ENCODE assay signal across 20 cellular contexts in the genomic region with DNA sequence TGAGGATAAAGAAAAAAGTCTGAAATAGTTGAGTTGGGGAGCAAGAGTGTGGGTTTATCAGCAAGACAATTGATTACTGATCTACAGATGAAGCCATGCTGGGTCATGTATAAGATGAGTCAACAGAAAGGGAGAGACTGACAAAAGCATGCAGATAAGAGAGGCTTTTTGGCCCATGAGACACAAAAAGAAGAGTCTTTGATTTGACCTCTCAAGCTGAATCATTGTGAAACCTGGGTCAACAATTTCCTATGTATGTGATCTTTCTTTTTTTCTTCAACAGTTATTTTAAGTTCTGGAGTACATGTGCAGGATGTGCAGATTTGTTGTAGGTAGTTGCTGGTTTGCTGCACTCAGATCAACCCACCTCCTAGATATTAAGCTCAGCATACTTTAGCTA. TPM values are rescaled to one million over a fixed set of nuclear protein-coding genes. Genes with fewer than 3 reads are reported as not detected.
A peak's percentile ranks its signal among the peaks of the same experiment; 100 is the strongest.
DNase-seq lines count a peak whose midpoint lies in the region; ATAC-seq and TF ChIP-seq lines count a peak whose summit lies in the region.
"Had no signal": no experiment of that assay in that cellular context is flagged by ENCODE, and none has a peak within 500 bp of the region (broad histone marks: within the 10 kb centered on the region; RNA-seq: fewer than 3 reads in every experiment).

No MANE protein-coding gene starts in this region.

- TF ChIP-seq CTCF in dorsolateral prefrontal cortex (IDR thresholded peaks at IDR 0.05 in 54 of 56, conservative IDR thresholded peaks at IDR 0.05 in 2 of 56; ENCODE audit: low read depth in 1 of 56, partially characterized antibody in 56 of 56), result no peak

- peaks cover 3 to 4% of the 10 kb centered on the region in 2 donors for H3K9me3 Mint-ChIP-seq in activated naive CD4-positive, alpha-beta T cell treated with anti-CD3 and anti-CD28 coated beads, Interleukin-2, amount 50 U/mL, for 72 hours

- intact Hi-C loops in dorsolateral prefrontal cortex (cut with DNase I), result no loop called here

- H3K27me3 ChIP-seq in HUES48 (ENCODE audit: control insufficient read depth, insufficient read depth, low read length) (no peaks in the 10 kb centered on the region), dorsolateral prefrontal cortex (no peaks in the 10 kb centered on the region)
- H3K27me3 ChIP-seq: breast epithelium, right atrium auricular region had no signal

- no peaks in the 10 kb centered on the region for H3K36me3 Mint-ChIP-seq in activated naive CD4-positive, alpha-beta T cell treated with anti-CD3 and anti-CD28 coated beads, Interleukin-2, amount 50 U/mL, for 72 hours
- H3K36me3 Mint-ChIP-seq: naive thymus-derived CD8-positive, alpha-beta T cell had no signal

- DNase-seq in stimulated activated CD4-positive, alpha-beta T cell treated with anti-CD3 and anti-CD28 coated beads, Interleukin-15, amount 100 ng/mL, for 24 hours, result no peak
- DNase-seq in activated naive CD4-positive, alpha-beta T cell treated with anti-CD3 and anti-CD28 coated beads, Interleukin-2, amount 50 U/mL, for 72 hours (ENCODE audit: low spot score in 2 of 2), result no peak
- no peak for DNase-seq in DMS53 (lab: John Stamatoyannopoulos, UW)
- no peak for DNase-seq in dorsolateral prefrontal cortex
- DNase-seq: activated CD4-positive, alpha-beta T cell treated with anti-CD3 and anti-CD28 coated beads, Interleukin-2, amount 50 U/mL, for 4 hours; DND-41; head of caudate nucleus; Kasumi-1; left cardiac atrium; naive thymus-derived CD8-positive, alpha-beta T cell; NCI-H1930; SHP77 treated with DMSO at 0.1 percent for 48 hours; stimulated activated naive CD8-positive, alpha-beta T cell treated with anti-CD3 and anti-CD28 coated beads, Interleukin-15, amount 100 ng/mL, for 72 hours; T1000 had no signal

- H3K27ac ChIP-seq in HUES48 (ENCODE audit: low read depth, low read length), result peak overlapping the region; percentile 83
- H3K27ac ChIP-seq in dorsolateral prefrontal cortex, result no peak overlapping the region
- H3K27ac ChIP-seq: breast epithelium, right atrium auricular region had no signal

- H3K9ac ChIP-seq in HUES48 (ENCODE audit: low read depth, low read length), result no peak overlapping the region

- H3K4me1 ChIP-seq in HUES48 (ENCODE audit: control insufficient read depth, insufficient read depth, low read length), result peaks cover 21% of the 10 kb centered on the region
- H3K4me1 ChIP-seq: breast epithelium, right atrium auricular region had no signal

- no peak overlapping the region for H3K27ac Mint-ChIP-seq in activated naive CD4-positive, alpha-beta T cell treated with anti-CD3 and anti-CD28 coated beads, Interleukin-2, amount 50 U/mL, for 72 hours
- H3K27ac Mint-ChIP-seq: naive thymus-derived CD8-positive, alpha-beta T cell; stimulated activated naive CD8-positive, alpha-beta T cell treated with anti-CD3 and anti-CD28 coated beads, Interleukin-15, amount 100 ng/mL, for 72 hours had no signal

- H3K9me3 ChIP-seq in HUES48 (ENCODE audit: control insufficient read depth, insufficient read depth, low read length), result no peaks in the 10 kb centered on the region
- H3K9me3 ChIP-seq: breast epithelium, right atrium auricular region had no signal

- no peak overlapping the region for H3K4me3 ChIP-seq in HUES48 (ENCODE audit: low read depth, low read length)
- H3K4me3 ChIP-seq in dorsolateral prefrontal cortex, result no peak overlapping the region
- H3K4me3 ChIP-seq: breast epithelium, right atrium auricular region had no signal

- no peaks in the 10 kb centered on the region for H3K36me3 ChIP-seq in HUES48 (ENCODE audit: control insufficient read depth, insufficient read depth, low read length)
- H3K36me3 ChIP-seq: breast epithelium, right atrium auricular region had no signal

- ATAC-seq in GM18520 (IDR thresholded peaks at IDR 0.05; ENCODE audit: unreplicated experiment) (peak; percentile 76), GM21447 (IDR thresholded peaks at IDR 0.05; ENCODE audit: unreplicated experiment) (peak; percentile 74), HG03025 (IDR thresholded peaks at IDR 0.05; ENCODE audit: low FRiP score, unreplicated experiment) (peak; percentile 73)
- no peak for ATAC-seq in activated naive CD4-positive, alpha-beta T cell treated with anti-CD3 and anti-CD28 coated beads, Interleukin-2, amount 50 U/mL, for 72 hours
- ATAC-seq: left cardiac atrium; naive thymus-derived CD8-positive, alpha-beta T cell; stimulated activated naive CD8-positive, alpha-beta T cell treated with anti-CD3 and anti-CD28 coated beads, Interleukin-15, amount 100 ng/mL, for 72 hours had no signal

RNA-seq across cellular contexts. Expression of gene RIMS1, which starts 15.9 kb away (rescaled TPM):
- not detected for total RNA-seq in activated naive CD4-positive, alpha-beta T cell treated with anti-CD3 and anti-CD28 coated beads, Interleukin-2, amount 50 U/mL, for 72 hours
- total RNA-seq in dorsolateral prefrontal cortex, result 100 to 1,000 TPM in 101 of 120 experiments, 10 to 100 TPM in 19; 54.5 to 158 (median 117) TPM
- total RNA-seq: naive thymus-derived CD8-positive, alpha-beta T cell had no signal

Comparison
In these comparisons a context has a peak if more than half of its experiments do, and no peak if none do; other contexts are left out.
1. ATAC-seq: peak in GM18520 (single experiment), GM21447 (single experiment) and HG03025 (single experiment); none in activated naive CD4-positive, alpha-beta T cell treated with anti-CD3 and anti-CD28 coated beads, Interleukin-2, amount 50 U/mL, for 72 hours (0 of 2).
2. RNA of gene RIMS1, which starts 15.9 kb away (total RNA-seq): 54.5 to 158 TPM in dorsolateral prefrontal cortex; not detected in activated naive CD4-positive, alpha-beta T cell treated with anti-CD3 and anti-CD28 coated beads, Interleukin-2, amount 50 U/mL, for 72 hours; every median in the first group is over 10 times any median in the second.